ENCODE assay signal across 19 cellular contexts in the genomic region with DNA sequence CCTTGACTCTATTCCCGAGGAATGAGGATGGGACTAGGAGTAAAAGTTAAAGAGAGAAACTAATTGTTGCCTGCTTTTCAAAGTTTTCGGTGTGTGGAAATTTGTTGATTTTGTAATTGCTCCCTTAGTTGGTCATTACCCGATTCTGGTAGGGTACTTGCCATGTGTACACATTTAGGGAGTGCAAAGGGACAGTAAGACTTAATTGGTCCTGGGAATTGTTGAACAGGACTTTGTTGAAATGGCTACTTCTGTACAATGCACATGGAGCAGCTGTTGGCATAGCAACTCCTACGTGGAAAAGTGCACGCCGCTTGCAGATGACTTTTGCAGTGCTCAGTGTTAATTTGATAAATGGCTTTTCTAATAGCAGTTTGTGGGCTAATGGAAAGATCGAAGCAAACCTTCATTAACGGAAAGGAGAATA. TPM values are rescaled to one million over a fixed set of nuclear protein-coding genes. Genes with fewer than 3 reads are reported as not detected.
DNase-seq lines count a peak whose midpoint lies in the region; ATAC-seq, FAIRE-seq and TF ChIP-seq lines count a peak whose summit lies in the region.
"Had no signal": no experiment of that assay in that cellular context is flagged by ENCODE, and none has a peak within 500 bp of the region (broad histone marks: within the 10 kb centered on the region; RNA-seq: fewer than 3 reads in every experiment).

No MANE protein-coding gene starts in this region.

- H3K27ac Mint-ChIP-seq in chondrocyte (ENCODE audit: unreplicated experiment), result no peak overlapping the region
- H3K27ac Mint-ChIP-seq: activated naive CD4-positive, alpha-beta T cell treated with anti-CD3 and anti-CD28 coated beads for 36 hours; B cell; nephron progenitor cell had no signal

- in situ Hi-C loops in Panc1 (cut with HindIII; ENCODE audit: low pct_unique_long_range_greater_than_20kb, low sequenced_read_pairs), result no loop called here
- in situ Hi-C loops in KBM-7 (cut with MboI; ENCODE audit: low pct_unique_long_range_greater_than_20kb, low sequenced_read_pairs), result no loop called here

- H3K36me3 ChIP-seq in Panc1 (ENCODE audit: control insufficient read depth, insufficient read depth, low read length) (no peaks in the 10 kb centered on the region; the same call in 1 of the 2 replicates), pancreas (no peaks in the 10 kb centered on the region)

- FAIRE-seq in pancreas (lab: Jason Lieb, UNC), result no peak
- FAIRE-seq: bronchial epithelial cell, RCC 7860 had no signal

- no peaks in the 10 kb centered on the region for H3K36me3 Mint-ChIP-seq in chondrocyte (ENCODE audit: low read depth)

- no peaks in the 10 kb centered on the region for H3K27me3 ChIP-seq in Panc1 (ENCODE audit: control insufficient read depth, insufficient read depth, low read length)
- no peaks in the 10 kb centered on the region for H3K27me3 ChIP-seq in pancreas

- intact Hi-C loops in Panc1 (cut with micrococcal nuclease; ENCODE audit: unreplicated experiment), result no loop called here
- intact Hi-C loops in pancreas (cut with DNase I), result no loop called here

- WGBS in pancreas, 2 donors, result 8 to 11% methylated on average over 8 of the region's 8 CpGs

- H3K4me3 ChIP-seq in AG10803 (ENCODE audit: low read length) (peak overlapping the region; percentile 35), Panc1 (ENCODE audit: low read depth in 2 of 2, low read length in 2 of 2) (no peak overlapping the region), pancreas (no peak overlapping the region)

- CTCF ChIA-PET in Panc1 (lab: Charles Lee), result no interaction called here

- peaks cover 3% of the 10 kb centered on the region for H3K9me3 Mint-ChIP-seq in chondrocyte (ENCODE audit: low read depth)
- H3K9me3 Mint-ChIP-seq: activated naive CD4-positive, alpha-beta T cell treated with anti-CD3 and anti-CD28 coated beads for 36 hours; nephron progenitor cell had no signal

- peaks cover 71% of the 10 kb centered on the region for H3K4me1 ChIP-seq in Panc1 (ENCODE audit: control insufficient read depth, insufficient read depth, low read length)
- peaks cover 47 to 62% (median 56%) of the 10 kb centered on the region in 3 donors for H3K4me1 ChIP-seq in pancreas

- peak; percentile 62 for DNase-seq in AG10803 (ENCODE audit: low read depth)
- DNase-seq in Panc1 (ENCODE audit: low read depth, low spot score), result no peak
- DNase-seq in fibroblast of peridontal ligament (ENCODE audit: extremely low read depth), result peak; percentile 58
- no peak for DNase-seq in pancreas
- DNase-seq in NCI-H2227 treated with DMSO at 0.1 percent for 48 hours (lab: John Stamatoyannopoulos, UW), result no peak
- no peak for DNase-seq in ecto neural progenitor cell (ENCODE audit: low spot score)
- no peak for DNase-seq in KBM-7
- DNase-seq in chondrocyte (ENCODE audit: low spot score), result no peak
- DNase-seq: activated CD4-positive, CD25-positive, alpha-beta regulatory T cell; activated naive CD4-positive, alpha-beta T cell treated with anti-CD3 and anti-CD28 coated beads for 36 hours; KG1; NCI-H1436; nephron progenitor cell; stimulated activated naive CD4-positive, alpha-beta T cell; T-helper 1 cell had no signal

- H3K27ac ChIP-seq in Panc1 (ENCODE audit: low read length) (peak overlapping the region; percentile 57; the same call in 1 of the 2 replicates), pancreas (peak overlapping the region in 2 of 4 donors; percentile 40 to 45)

- H3K4me1 Mint-ChIP-seq in chondrocyte (ENCODE audit: low read depth), result peaks cover 32% of the 10 kb centered on the region
- H3K4me1 Mint-ChIP-seq: B cell had no signal

- no peak overlapping the region for H3K4me3 Mint-ChIP-seq in chondrocyte (ENCODE audit: unreplicated experiment)
- H3K4me3 Mint-ChIP-seq: activated naive CD4-positive, alpha-beta T cell treated with anti-CD3 and anti-CD28 coated beads for 36 hours; B cell; nephron progenitor cell had no signal

- no TSS peak for BruUV-seq in Panc1 (replicated peaks; lab: Mats Ljungman, UMichigan)

- no peaks in the 10 kb centered on the region for H3K9me3 ChIP-seq in Panc1 (ENCODE audit: control insufficient read depth, insufficient read depth, low read depth, low read length)
- H3K9me3 ChIP-seq in pancreas, result no peaks in the 10 kb centered on the region

- TF ChIP-seq CTCF in AG10803 (conservative IDR thresholded peaks at IDR 0.05; ENCODE audit: low read length) (no peak), Panc1 (IDR thresholded peaks at IDR 0.05) (no peak), pancreas (IDR thresholded peaks at IDR 0.05) (no peak), chondrocyte (IDR thresholded peaks at IDR 0.05) (no peak)

- POLR2A ChIA-PET in Panc1 (lab: Charles Lee), result no interaction called here

- no peak for ATAC-seq in Panc1
- peak in 3 of 4 donors; percentile 49 to 68 (median 50) for ATAC-seq in pancreas
- ATAC-seq: HCT116 had no signal

- no peaks in the 10 kb centered on the region for H3K27me3 Mint-ChIP-seq in chondrocyte (ENCODE audit: low read depth)

RNA-seq across cellular contexts. Expression of gene EPAS1, which starts 22.9 kb away (rescaled TPM):
- 106 TPM for total RNA-seq in Panc1 (2021; ENCODE audit: unreplicated experiment)
- polyA plus RNA-seq in Panc1 (2012; ENCODE audit: insufficient read length), result 65.8 TPM
- 100 to 1,000 TPM in 2 of 6 donors, 10 to 100 TPM in 4; 61.8 to 165 (median 85.8) TPM for total RNA-seq in pancreas
- 10 to 100 TPM; 35.6 to 69.1 TPM for polyA plus RNA-seq in pancreas
- total RNA-seq in chondrocyte, result 14.5 to 126 TPM (median 122 TPM) in 3 replicates

Comparison
In these comparisons a context has a peak if more than half of its experiments do, and no peak if none do; other contexts are left out.
1. DNase-seq: peak in AG10803 (single experiment) and fibroblast of peridontal ligament (single experiment); none in Panc1 (single experiment), pancreas (0 of 6), NCI-H2227 treated with DMSO at 0.1 percent for 48 hours (single experiment), ecto neural progenitor cell (single experiment), KBM-7 (single experiment) and chondrocyte (single experiment).